28 cellular contexts compared by ENCODE assay signal in genomic region chr15:85109333-85109732, GRCh38.
"Had no signal": no experiment of that assay in that cellular context is flagged by ENCODE, and none has a peak within 500 bp of the region (broad histone marks: within the 10 kb centered on the region; RNA-seq: fewer than 3 reads in every experiment).

No MANE protein-coding gene starts in this region.

- H3K9me3 ChIP-seq: lower lobe of right lung, neutrophil, right atrium auricular region, right lobe of liver, thoracic aorta, tibial artery, uterus had no signal

- H3K4me1 Mint-ChIP-seq: nephron; neural progenitor cell; stimulated activated memory B cell treated with anti-CD40 and anti-IgM and Interleukin-4, amounts not matched to agents 10 μg/mL and 1 μg/mL and 100 μg/mL, for 72 hours; stimulated activated naive CD8-positive, alpha-beta T cell treated with anti-CD3 and anti-CD28 coated beads, Interleukin-15, amount 100 ng/mL, for 72 hours had no signal

- H3K27ac ChIP-seq: hepatocyte, lower lobe of right lung, neural progenitor cell, neutrophil, parathyroid adenoma, right atrium auricular region, right lobe of liver, thoracic aorta, tibial artery, uterus had no signal

- H3K9me3 Mint-ChIP-seq: naive thymus-derived CD8-positive, alpha-beta T cell; nephron; neural progenitor cell; stimulated activated memory B cell treated with anti-CD40 and anti-IgM and Interleukin-4, amounts not matched to agents 10 μg/mL and 1 μg/mL and 100 μg/mL, for 72 hours; stimulated activated naive CD8-positive, alpha-beta T cell treated with anti-CD3 and anti-CD28 coated beads, Interleukin-15, amount 100 ng/mL, for 72 hours had no signal

- H3K4me3 Mint-ChIP-seq: naive thymus-derived CD8-positive, alpha-beta T cell; nephron; neural progenitor cell; stimulated activated memory B cell treated with anti-CD40 and anti-IgM and Interleukin-4, amounts not matched to agents 10 μg/mL and 1 μg/mL and 100 μg/mL, for 72 hours; stimulated activated naive CD8-positive, alpha-beta T cell treated with anti-CD3 and anti-CD28 coated beads, Interleukin-15, amount 100 ng/mL, for 72 hours had no signal

- ATAC-seq: left cardiac atrium; left lobe of liver; left ventricle myocardium superior; lower lobe of right lung; naive thymus-derived CD8-positive, alpha-beta T cell; right lobe of liver; stimulated activated memory B cell treated with anti-CD40 and anti-IgM and Interleukin-4, amounts not matched to agents 10 μg/mL and 1 μg/mL and 100 μg/mL, for 72 hours; stimulated activated naive CD8-positive, alpha-beta T cell treated with anti-CD3 and anti-CD28 coated beads, Interleukin-15, amount 100 ng/mL, for 72 hours had no signal

- DNase-seq: islet precursor cell; left cardiac atrium; left ventricle myocardium superior; lower lobe of right lung; mammary epithelial cell; mesenchymal stem cell; naive thymus-derived CD8-positive, alpha-beta T cell; occipital lobe; right lobe of liver; stimulated activated CD4-positive, alpha-beta T cell treated with anti-CD3 and anti-CD28 coated beads, Interleukin-1b, Interleukin-23, amount 100 ng/mL, for 48 hours; stimulated activated CD4-positive, alpha-beta T cell treated with anti-CD3 and anti-CD28 coated beads, Interleukin-2, amount 100 ng/mL, for 48 hours; stimulated activated CD4-positive, alpha-beta T cell treated with anti-CD3 and anti-CD28 coated beads, Interleukin-4, amount 100 ng/mL, for 4 hours; stimulated activated CD8-positive, alpha-beta memory T cell treated with anti-CD3 and anti-CD28 coated beads, Interleukin-4, amount 100 ng/mL, for 48 hours; stimulated activated naive CD4-positive, alpha-beta T cell treated with Interleukin-2 at 50 U/mL for 16 hours; stimulated activated naive CD8-positive, alpha-beta T cell treated with anti-CD3 and anti-CD28 coated beads, Interleukin-15, amount 100 ng/mL, for 72 hours; tibial artery; trophoblast cell; uterus had no signal

- H3K27me3 Mint-ChIP-seq: naive thymus-derived CD8-positive, alpha-beta T cell; stimulated activated memory B cell treated with anti-CD40 and anti-IgM and Interleukin-4, amounts not matched to agents 10 μg/mL and 1 μg/mL and 100 μg/mL, for 72 hours; stimulated activated naive CD8-positive, alpha-beta T cell treated with anti-CD3 and anti-CD28 coated beads, Interleukin-15, amount 100 ng/mL, for 72 hours had no signal

- H3K36me3 Mint-ChIP-seq: neural progenitor cell had no signal

- H3K4me2 ChIP-seq: hepatocyte, neural progenitor cell, smooth muscle cell had no signal

- H3K4me3 ChIP-seq: hepatocyte, lower lobe of right lung, neural progenitor cell, right atrium auricular region, right lobe of liver, smooth muscle cell, thoracic aorta, tibial artery, uterus had no signal

- H3K4me1 ChIP-seq: lower lobe of right lung, parathyroid adenoma, right atrium auricular region, right lobe of liver, tibial artery, uterus had no signal

- H3K27ac Mint-ChIP-seq: naive thymus-derived CD8-positive, alpha-beta T cell; nephron; neural progenitor cell; stimulated activated memory B cell treated with anti-CD40 and anti-IgM and Interleukin-4, amounts not matched to agents 10 μg/mL and 1 μg/mL and 100 μg/mL, for 72 hours had no signal
